30 cellular contexts compared by ENCODE assay signal in the genomic region with DNA sequence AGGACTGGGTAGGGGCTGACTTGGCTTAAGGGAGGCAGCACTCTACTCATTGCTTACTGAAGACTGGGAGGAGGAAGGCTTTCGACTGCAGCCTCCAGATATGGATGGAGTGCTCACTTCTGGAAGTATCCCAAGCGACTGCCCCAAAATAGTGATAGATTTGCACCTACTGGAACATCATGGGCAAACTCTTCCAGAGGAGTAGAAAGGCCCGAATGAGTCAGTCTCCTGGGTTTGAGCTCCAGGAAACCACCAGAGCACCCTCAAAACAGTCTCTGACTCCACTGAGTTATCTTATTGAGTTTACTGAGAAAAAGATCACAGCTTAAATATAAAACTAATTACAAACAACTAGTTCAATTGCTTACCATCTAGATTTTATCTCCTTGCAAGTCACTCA. TPM values are rescaled to one million over a fixed set of nuclear protein-coding genes. Genes with fewer than 3 reads are reported as not detected.
A peak's percentile ranks its signal among the peaks of the same experiment; 100 is the strongest.
DNase-seq lines count a peak whose midpoint lies in the region; ATAC-seq and TF ChIP-seq lines count a peak whose summit lies in the region.
"Had no signal": no experiment of that assay in that cellular context is flagged by ENCODE, and none has a peak within 500 bp of the region (broad histone marks: within the 10 kb centered on the region; RNA-seq: fewer than 3 reads in every experiment).

No MANE protein-coding gene starts in this region.

- no peaks in the 10 kb centered on the region for H4K20me1 ChIP-seq in Loucy (ENCODE audit: insufficient read depth, low read length, poor library complexity, severe bottlenecking)

- H3K4me1 ChIP-seq in Loucy (ENCODE audit: insufficient read depth, low read length, poor library complexity, severe bottlenecking) (peaks cover 21% of the 10 kb centered on the region), spleen (peaks cover 0 to 12% (median 0%) of the 10 kb centered on the region in 6 donors)
- H3K4me1 ChIP-seq: body of pancreas, prostate gland had no signal

- H3K9me3 ChIP-seq in Loucy (ENCODE audit: insufficient read depth, low read depth, low read length) (no peaks in the 10 kb centered on the region), spleen (no peaks in the 10 kb centered on the region)
- H3K9me3 ChIP-seq: body of pancreas, left lung, prostate gland had no signal

- H3K27ac Mint-ChIP-seq in memory B cell = peak overlapping the region; percentile 22
- H3K27ac Mint-ChIP-seq: activated CD4-positive, alpha-beta memory T cell treated with anti-CD3 and anti-CD28 coated beads, Interleukin-2, amount 10 ng/mL, durations not matched to agents 7 days and 5 days; activated naive CD4-positive, alpha-beta T cell treated with anti-CD3 and anti-CD28 coated beads for 36 hours; CD8-positive, alpha-beta memory T cell; immature natural killer cell; mesothelial cell of epicardium; naive thymus-derived CD4-positive, alpha-beta T cell; stimulated activated naive CD8-positive, alpha-beta T cell treated with anti-CD3 and anti-CD28 coated beads, Interleukin-15, Interleukin-2, amounts not matched to agents 100 ng/mL and 50 ng/mL, for 24 hours; T-helper 17 cell; type B pancreatic cell had no signal

- no peaks in the 10 kb centered on the region for H3K36me3 Mint-ChIP-seq in memory B cell
- H3K36me3 Mint-ChIP-seq: CD8-positive, alpha-beta memory T cell; mesothelial cell of epicardium; naive thymus-derived CD4-positive, alpha-beta T cell had no signal

- no peak for TF ChIP-seq CTCF in Loucy (conservative IDR thresholded peaks at IDR 0.05; ENCODE audit: low read length)
- TF ChIP-seq CTCF in spleen (IDR thresholded peaks at IDR 0.05 in 8 of 11, conservative IDR thresholded peaks at IDR 0.05 in 3 of 11) = no peak

- WGBS in spleen, 5 donors = 76 to 88% (median 82%) methylated on average over 3 of the region's 3 CpGs

- H3K9me3 Mint-ChIP-seq in memory B cell = no peaks in the 10 kb centered on the region
- H3K9me3 Mint-ChIP-seq: activated CD4-positive, alpha-beta memory T cell treated with anti-CD3 and anti-CD28 coated beads, Interleukin-2, amount 10 ng/mL, durations not matched to agents 7 days and 5 days; activated naive CD4-positive, alpha-beta T cell treated with anti-CD3 and anti-CD28 coated beads for 36 hours; CD8-positive, alpha-beta memory T cell; immature natural killer cell; mesothelial cell of epicardium; naive thymus-derived CD4-positive, alpha-beta T cell; stimulated activated naive CD8-positive, alpha-beta T cell treated with anti-CD3 and anti-CD28 coated beads, Interleukin-15, Interleukin-2, amounts not matched to agents 100 ng/mL and 50 ng/mL, for 24 hours had no signal

- H3K36me3 ChIP-seq in Loucy (ENCODE audit: insufficient read depth, low read length) (no peaks in the 10 kb centered on the region), spleen (no peaks in the 10 kb centered on the region)
- H3K36me3 ChIP-seq: left lung, prostate gland had no signal

- ATAC-seq in memory B cell (ENCODE audit: low read depth) = no peak
- ATAC-seq: body of pancreas; naive thymus-derived CD4-positive, alpha-beta T cell; T-helper 17 cell had no signal

- no peaks in the 10 kb centered on the region for H3K9me2 ChIP-seq in Loucy (replicated peaks; ENCODE audit: low read depth, low read length)

- H2AFZ ChIP-seq in Loucy (ENCODE audit: low read length) = no peak overlapping the region; the same call in 1 of the 2 replicates
- H2AFZ ChIP-seq: PC-9 had no signal

- no peaks in the 10 kb centered on the region for H3F3A ChIP-seq in Loucy (ENCODE audit: low read depth)

- no peaks in the 10 kb centered on the region for H3K79me2 ChIP-seq in Loucy (ENCODE audit: insufficient read depth, low read length)

- H3K4me1 Mint-ChIP-seq in memory B cell = peaks cover 4% of the 10 kb centered on the region
- H3K4me1 Mint-ChIP-seq: CD8-positive, alpha-beta memory T cell; immature natural killer cell; T-helper 17 cell had no signal

- no peak for TF ChIP-seq POLR2A in spleen (IDR thresholded peaks at IDR 0.05)

- intact Hi-C loops in spleen (cut with DNase I; ENCODE audit: low total_unique reads) = no loop called here

- DNase-seq in ELR (ENCODE audit: low read depth) (peak; percentile 34), memory B cell (ENCODE audit: low spot score in 2 of 2) (no peak), spleen (no peak), GDM1 (lab: John Stamatoyannopoulos, UW) (no peak), mesenteric fat pad (ENCODE audit: low spot score) (no peak), UCSD-AML1 (lab: John Stamatoyannopoulos, UW; ENCODE audit: unreplicated experiment) (no peak)
- DNase-seq: activated CD4-positive, alpha-beta memory T cell treated with anti-CD3 and anti-CD28 coated beads, Interleukin-2, amount 10 ng/mL, durations not matched to agents 7 days and 5 days; activated CD4-positive, alpha-beta T cell treated with anti-CD3 and anti-CD28 coated beads for 1 hour; activated CD8-positive, alpha-beta memory T cell treated with anti-CD3 and anti-CD28 coated beads, Interleukin-2, amount 50 U/mL, for 4 hours; activated naive CD4-positive, alpha-beta T cell treated with anti-CD3 and anti-CD28 coated beads for 36 hours; CD8-positive, alpha-beta memory T cell; cerebellar nuclear complex; H7; immature natural killer cell; KBM-7; left lung; MM.1S; naive thymus-derived CD4-positive, alpha-beta T cell; NCI-H226; PC-9; stimulated activated CD4-positive, alpha-beta T cell treated with anti-CD3 and anti-CD28 coated beads, Interleukin-2, amount 100 ng/mL, for 24 hours; T-helper 17 cell had no signal

- no peak overlapping the region for H3K4me2 ChIP-seq in Loucy (ENCODE audit: low read depth, low read length, poor library complexity, severe bottlenecking)
- H3K4me2 ChIP-seq: PC-9 had no signal

- peak overlapping the region in 5 of 8 donors; percentile 22 to 67 (median 52) for H3K27ac ChIP-seq in spleen
- H3K27ac ChIP-seq: body of pancreas, left lung, PC-9, prostate gland had no signal

- no peak overlapping the region for H3K4me3 Mint-ChIP-seq in memory B cell
- H3K4me3 Mint-ChIP-seq: activated CD4-positive, alpha-beta memory T cell treated with anti-CD3 and anti-CD28 coated beads, Interleukin-2, amount 10 ng/mL, durations not matched to agents 7 days and 5 days; activated naive CD4-positive, alpha-beta T cell treated with anti-CD3 and anti-CD28 coated beads for 36 hours; CD8-positive, alpha-beta memory T cell; immature natural killer cell; mesothelial cell of epicardium; naive thymus-derived CD4-positive, alpha-beta T cell; stimulated activated naive CD8-positive, alpha-beta T cell treated with anti-CD3 and anti-CD28 coated beads, Interleukin-15, Interleukin-2, amounts not matched to agents 100 ng/mL and 50 ng/mL, for 24 hours; T-helper 17 cell; type B pancreatic cell had no signal

- peak overlapping the region; percentile 2 for H3K9ac ChIP-seq in Loucy (ENCODE audit: low read depth, low read length, poor library complexity, severe bottlenecking)

- H3K4me3 ChIP-seq in Loucy (ENCODE audit: low read length, poor library complexity, severe bottlenecking) (no peak overlapping the region), spleen (no peak overlapping the region)
- H3K4me3 ChIP-seq: body of pancreas, dorsolateral prefrontal cortex, left lung, PC-9, prostate gland had no signal

- H3K27me3 ChIP-seq in Loucy (ENCODE audit: insufficient read depth, low read length, poor library complexity, severe bottlenecking) (no peaks in the 10 kb centered on the region), spleen (replicated peaks in 1 of 7) (no peaks in the 10 kb centered on the region)
- H3K27me3 ChIP-seq: body of pancreas, dorsolateral prefrontal cortex, left lung had no signal

- H3K27me3 Mint-ChIP-seq in memory B cell = no peaks in the 10 kb centered on the region
- H3K27me3 Mint-ChIP-seq: activated CD4-positive, alpha-beta memory T cell treated with anti-CD3 and anti-CD28 coated beads, Interleukin-2, amount 10 ng/mL, durations not matched to agents 7 days and 5 days; stimulated activated naive CD8-positive, alpha-beta T cell treated with anti-CD3 and anti-CD28 coated beads, Interleukin-15, Interleukin-2, amounts not matched to agents 100 ng/mL and 50 ng/mL, for 24 hours; type B pancreatic cell had no signal

RNA-seq across cellular contexts. Expression of gene PDLIM1, which starts 37.2 kb away (rescaled TPM):
- total RNA-seq in spleen = 100 to 1,000 TPM; 101 to 225 (median 176) TPM
- 100 to 1,000 TPM; 159 to 184 (median 160) TPM for polyA plus RNA-seq in spleen
- total RNA-seq in mesenteric fat pad = 200 TPM
- total RNA-seq: G401 had no signal
